ENCODE assay signal across 12 cellular contexts in the genomic region with DNA sequence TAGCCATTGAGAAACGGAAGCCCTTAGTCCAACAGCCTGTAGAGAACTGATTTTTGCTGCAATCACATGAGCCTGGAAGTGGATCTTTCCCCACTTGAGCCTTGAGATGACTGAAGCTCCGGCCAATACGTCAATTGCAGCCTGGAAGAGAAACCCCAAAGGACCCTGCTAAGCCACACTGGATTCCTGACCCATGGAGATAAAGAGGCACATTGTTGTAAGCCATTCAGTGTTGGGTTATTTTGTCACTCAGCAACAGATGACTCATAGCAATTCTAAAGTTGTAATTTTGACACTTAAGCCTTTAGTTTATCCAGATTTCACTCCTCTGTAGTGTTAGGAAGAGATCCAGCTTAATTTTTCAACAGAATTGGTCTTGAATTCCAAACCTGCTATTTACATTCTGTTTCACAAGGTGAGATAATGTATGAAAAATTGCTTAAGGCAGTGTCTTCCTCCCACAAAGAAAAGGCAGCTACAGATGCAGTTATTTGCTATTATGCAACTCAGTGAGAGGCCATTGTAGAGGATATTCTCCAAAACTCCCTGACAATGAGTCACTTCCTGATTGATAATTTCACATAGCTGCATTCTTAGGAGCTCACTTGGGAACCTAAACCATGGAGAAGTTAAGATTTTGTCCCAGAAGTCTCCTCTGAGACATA. TPM values are rescaled to one million over a fixed set of nuclear protein-coding genes. Genes with fewer than 3 reads are reported as not detected.
DNase-seq lines count a peak whose midpoint lies in the region; ATAC-seq, FAIRE-seq and TF ChIP-seq lines count a peak whose summit lies in the region.
"Had no signal": no experiment of that assay in that cellular context is flagged by ENCODE, and none has a peak within 500 bp of the region (broad histone marks: within the 10 kb centered on the region; RNA-seq: fewer than 3 reads in every experiment).

No MANE protein-coding gene starts in this region.

- POLR2A ChIA-PET in K562 (lab: Yijun Ruan, JAX): interaction anchor here (0.6 to 0.8 kb wide), 2 partner anchors 20 to 495 kb away, joined by 3 read pairs; no protein-coding TSS in a partner anchor

- no peak overlapping the region for H3K4me3 ChIP-seq in K562
- no peak overlapping the region for H3K4me3 ChIP-seq in hepatocyte
- no peak overlapping the region for H3K4me3 ChIP-seq in aorta (ENCODE audit: low read length in 2 of 2)
- no peak overlapping the region for H3K4me3 ChIP-seq in stomach
- H3K4me3 ChIP-seq: BLaER1 had no signal

- no peak for TF ChIP-seq CTCF in K562 (IDR thresholded peaks at IDR 0.05 in 2 of 3, conservative IDR thresholded peaks at IDR 0.05 in 1 of 3; ENCODE audit: insufficient read depth in 2 of 3, low read depth in 1 of 3, low read length in 3 of 3)
- no peak for TF ChIP-seq CTCF in hepatocyte (IDR thresholded peaks at IDR 0.05; ENCODE audit: poor library complexity)
- no peak for TF ChIP-seq CTCF in stomach (IDR thresholded peaks at IDR 0.05)

- H3K9me2 ChIP-seq in hepatocyte (replicated peaks; ENCODE audit: insufficient read depth): no peaks in the 10 kb centered on the region

- H3K4me2 ChIP-seq in K562 (ENCODE audit: insufficient read depth, low read length) (no peak overlapping the region), hepatocyte (no peak overlapping the region)
- H3K4me2 ChIP-seq: BLaER1 had no signal

- BruUV-seq in K562 (replicated peaks; lab: Mats Ljungman, UMichigan): no TSS peak

- FAIRE-seq in K562 (lab: Jason Lieb, UNC): no peak

- DNase-seq in Right ventricle myocardium inferior (ENCODE audit: missing footprints): no peak
- DNase-seq in cardiac septum (ENCODE audit: low spot score): no peak
- peak in 1 of 4 experiments; percentile 2 for DNase-seq in K562 (ENCODE audit: extremely low read depth in 1 of 4, low spot score in 3 of 4)
- DNase-seq in hepatocyte (ENCODE audit: low spot score): peak; percentile 38
- DNase-seq in aorta: no peak
- no peak for DNase-seq in stomach
- no peak for DNase-seq in NCI-H2081 treated with DMSO at 0.1 percent for 48 hours (lab: John Stamatoyannopoulos, UW)
- DNase-seq: hippocampal formation, NCI-H510A treated with DMSO at 0.1 percent for 48 hours had no signal

- H2AFZ ChIP-seq in K562 (ENCODE audit: low read depth, low read length) (no peak overlapping the region), hepatocyte (no peak overlapping the region)

- H3K27me3 ChIP-seq in K562 (ENCODE audit: control insufficient read depth in 2 of 2, insufficient read depth in 2 of 2, low read length in 2 of 2): no peaks in the 10 kb centered on the region
- peaks cover 4% of the 10 kb centered on the region for H3K27me3 ChIP-seq in hepatocyte
- no peaks in the 10 kb centered on the region for H3K27me3 ChIP-seq in aorta (ENCODE audit: control insufficient read depth in 1 of 2, insufficient read depth in 2 of 2, low read length in 1 of 2)
- H3K27me3 ChIP-seq in stomach: no peaks in the 10 kb centered on the region
- H3K27me3 ChIP-seq: BLaER1 had no signal

- no peak overlapping the region for H3K9ac ChIP-seq in K562 (ENCODE audit: insufficient read depth in 1 of 2, low read depth in 2 of 2, low read length in 2 of 2)
- H3K9ac ChIP-seq: BLaER1 had no signal

- no peaks in the 10 kb centered on the region for H3K79me2 ChIP-seq in K562 (ENCODE audit: control insufficient read depth, insufficient read depth, low read length)
- H3K79me2 ChIP-seq in hepatocyte: no peaks in the 10 kb centered on the region

- no peak for TF ChIP-seq EP300 in K562 (IDR thresholded peaks at IDR 0.05; ENCODE audit: low read length)
- TF ChIP-seq EP300 in stomach (IDR thresholded peaks at IDR 0.05): no peak

- ATAC-seq in Right ventricle myocardium inferior: peak; percentile 96
- no peak for ATAC-seq in K562
- ATAC-seq in aorta (ENCODE audit: low FRiP score): peak; percentile 63
- ATAC-seq in GM18519 (IDR thresholded peaks at IDR 0.05; ENCODE audit: low FRiP score, unreplicated experiment): no peak
- ATAC-seq: activated naive CD4-positive, alpha-beta T cell treated with anti-CD3 and anti-CD28 coated beads, Interleukin-2, amount 50 U/mL, for 72 hours had no signal

- no peaks in the 10 kb centered on the region for H4K20me1 ChIP-seq in K562 (replicated peaks; ENCODE audit: control insufficient read depth, insufficient read depth, low read length)
- no peaks in the 10 kb centered on the region for H4K20me1 ChIP-seq in hepatocyte (ENCODE audit: insufficient read depth, poor library complexity, severe bottlenecking)
- H4K20me1 ChIP-seq: BLaER1 had no signal

- CTCF ChIA-PET in K562 (lab: Yijun Ruan, JAX; ENCODE audit: low intra/inter-chr PET ratio): no interaction called here

- no peaks in the 10 kb centered on the region for H3K9me1 ChIP-seq in K562 (ENCODE audit: control insufficient read depth, insufficient read depth, low read length)

- H3K9me3 ChIP-seq in K562 (replicated peaks; ENCODE audit: control insufficient read depth, insufficient read depth, low read depth, low read length): no peaks in the 10 kb centered on the region
- H3K9me3 ChIP-seq in hepatocyte (ENCODE audit: low read depth): no peaks in the 10 kb centered on the region
- no peaks in the 10 kb centered on the region for H3K9me3 ChIP-seq in aorta (ENCODE audit: control insufficient read depth, low read length)
- no peaks in the 10 kb centered on the region for H3K9me3 ChIP-seq in stomach
- H3K9me3 ChIP-seq: BLaER1 had no signal

- H3K36me3 ChIP-seq in K562 (ENCODE audit: control insufficient read depth, insufficient read depth, low read length): no peaks in the 10 kb centered on the region
- H3K36me3 ChIP-seq in hepatocyte (replicated peaks; ENCODE audit: insufficient read depth, low read depth): no peaks in the 10 kb centered on the region
- H3K36me3 ChIP-seq in aorta (ENCODE audit: control insufficient read depth in 1 of 2, insufficient read depth in 2 of 2, low read length in 1 of 2): no peaks in the 10 kb centered on the region
- no peaks in the 10 kb centered on the region for H3K36me3 ChIP-seq in stomach
- H3K36me3 ChIP-seq: BLaER1 had no signal

- H3K4me1 ChIP-seq in K562 (replicated peaks in 1 of 2; ENCODE audit: control insufficient read depth in 2 of 2, insufficient read depth in 2 of 2, low read length in 2 of 2) (no peaks in the 10 kb centered on the region), hepatocyte (ENCODE audit: insufficient read depth) (no peaks in the 10 kb centered on the region), aorta (ENCODE audit: control insufficient read depth in 1 of 2, insufficient read depth in 2 of 2, low read length in 2 of 2) (no peaks in the 10 kb centered on the region), stomach (peaks cover 0 to 4% (median 0%) of the 10 kb centered on the region in 4 donors)
- H3K4me1 ChIP-seq: BLaER1 had no signal

- H3K27ac ChIP-seq in K562 (ENCODE audit: extremely low read depth, low read depth, low read length) (no peak overlapping the region), hepatocyte (peak overlapping the region; percentile 69), aorta (ENCODE audit: low read depth in 1 of 2, low read length in 2 of 2) (no peak overlapping the region), stomach (peak overlapping the region in 2 of 5 donors; percentile 6 to 28)
- H3K27ac ChIP-seq: BLaER1 had no signal

- no peak for TF ChIP-seq RAD21 in K562 (CRISPR knock-in tag; conservative IDR thresholded peaks at IDR 0.05 in 1 of 2, IDR thresholded peaks at IDR 0.05 in 1 of 2)

- intact Hi-C loops in Right ventricle myocardium inferior (cut with DNase I) (no loop called here), cardiac septum (cut with DNase I) (no loop called here), K562 (cut with micrococcal nuclease) (no loop called here), aorta (cut with DNase I) (no loop called here), stomach (cut with DNase I; ENCODE audit: low total_unique reads) (no loop called here)

- 3% methylated on average over 3 of the region's 3 CpGs for WGBS in K562 (ENCODE audit: insufficient coverage, low coverage, missing lambda C conversion rate)
- 78% methylated on average over 3 of the region's 3 CpGs for WGBS in hepatocyte (ENCODE audit: low lambda C conversion rate, missing lambda C conversion rate)
- WGBS in aorta, 2 donors: 37 to 38% methylated on average over 3 of the region's 3 CpGs
- WGBS in stomach, 5 donors: 73 to 77% (median 74%) methylated on average over 3 of the region's 3 CpGs

- in situ Hi-C loops in K562 (cut with MboI): no loop called here

- TF ChIP-seq POLR2A in K562 (conservative IDR thresholded peaks at IDR 0.05): no peak
- no peak for TF ChIP-seq POLR2A in stomach (IDR thresholded peaks at IDR 0.05)

TF ChIP-seq in K562, 482 proteins besides CTCF, POLR2A, EP300 and RAD21 (continues in another document):
- peak; percentile 54; the same call in 1 of the 2 replicates for TF ChIP-seq RFX5 (IDR thresholded peaks at IDR 0.05; ENCODE audit: low read depth, low read length)
- no peak for TF ChIP-seq CEBPG (CRISPR knock-in tag; IDR thresholded peaks at IDR 0.05)
- peak; percentile 71 to 87 for TF ChIP-seq CEBPG (tag; conservative IDR thresholded peaks at IDR 0.05 in 1 of 2, IDR thresholded peaks at IDR 0.05 in 1 of 2)
- TF ChIP-seq ZNF197 (CRISPR knock-in tag; IDR thresholded peaks at IDR 0.05; ENCODE audit: low read depth): no peak

RNA-seq across cellular contexts. Expression of a gene that starts 59.4 kb away (rescaled TPM):
- total RNA-seq in Right ventricle myocardium inferior: 3.5 TPM
- total RNA-seq in cardiac septum: 5.2 TPM
- 0.12 and 0.67 TPM in 2 replicates for total RNA-seq in K562 (2011; cell fraction: chromatin; rRNA removed; ENCODE audit: low replicate concordance)
- 0.50 TPM in 1 of 2 replicates, not detected in the other for total RNA-seq in K562 (2011; cell fraction: nucleolus; rRNA removed)
- 0.07 and 0.23 TPM in 2 replicates for total RNA-seq in K562 (2011; cell fraction: nucleoplasm; rRNA removed)
- total RNA-seq in K562 (2014; rRNA removed): 0.04 TPM in 1 of 2 replicates, not detected in the other
- total RNA-seq in K562 (2014; rRNA removed; fragmentation: Illumina TruSeq; extraction: Trizol): not detected in 2 replicates
- total RNA-seq in K562 (2015; rRNA removed; fragmentation: Illumina TruSeq; extraction: Trizol): not detected in 2 replicates
- total RNA-seq in K562 (2021): 0.07 and 0.13 TPM in 2 replicates
- 0.03 and 0.05 TPM in 2 replicates for polyA plus RNA-seq in K562 (2011; rRNA removed)
- 0.01 and 0.03 TPM in 2 replicates for polyA plus RNA-seq in K562 (2011; cell fraction: cytosol; rRNA removed)
- polyA plus RNA-seq in K562 (2011; cell fraction: nucleus; rRNA removed): 0.04 and 0.24 TPM in 2 replicates
- polyA plus RNA-seq in K562 (2012): 0.07 and 0.29 TPM in 2 replicates
- polyA plus RNA-seq in K562 (2014; fragmentation: Illumina TruSeq; extraction: Trizol): 0.04 and 0.07 TPM in 2 replicates
- polyA plus RNA-seq in K562 (2014; fragmentation: Nextera tagmentation; extraction: Ambion mirVana): under 1 TPM in 1 of 2 experiments, not detected in 1; 0.03 TPM
- polyA plus RNA-seq in K562 (2014; rRNA removed): 0.03 TPM in 1 of 2 replicates, not detected in the other
- polyA minus RNA-seq in K562 (2011; rRNA and poly(A)+ RNA removed): 0.12 TPM in 1 of 2 replicates, not detected in the other
- polyA minus RNA-seq in K562 (2011; cell fraction: cytosol; rRNA and poly(A)+ RNA removed): not detected in 2 replicates
- under 0.01 TPM in 2 replicates for polyA minus RNA-seq in K562 (2011; cell fraction: nucleus; rRNA and poly(A)+ RNA removed)
- 4.9 and 5.7 TPM in 2 replicates for total RNA-seq in hepatocyte
- 5.3 and 5.7 TPM in 2 replicates for polyA plus RNA-seq in hepatocyte
- total RNA-seq in aorta: 10 to 100 TPM; 16.4 to 20.6 TPM
- polyA plus RNA-seq in aorta: 1 to 10 TPM; 3.0 to 5.1 TPM
- 10 to 100 TPM in 1 of 5 donors, 1 to 10 TPM in 3, under 1 TPM in 1; 0.87 to 14.3 (median 6.4) TPM for total RNA-seq in stomach
- polyA plus RNA-seq in stomach: 1 to 10 TPM; 3.3 to 5.8 (median 3.7) TPM

Comparison
In these comparisons a context has a peak if more than half of its experiments do, and no peak if none do; other contexts are left out.
1. ATAC-seq: peak in Right ventricle myocardium inferior (single experiment) and aorta (single experiment); none in K562 (single experiment) and GM18519 (single experiment).